ENCODE assay signal across 8 cellular contexts in the genomic region with DNA sequence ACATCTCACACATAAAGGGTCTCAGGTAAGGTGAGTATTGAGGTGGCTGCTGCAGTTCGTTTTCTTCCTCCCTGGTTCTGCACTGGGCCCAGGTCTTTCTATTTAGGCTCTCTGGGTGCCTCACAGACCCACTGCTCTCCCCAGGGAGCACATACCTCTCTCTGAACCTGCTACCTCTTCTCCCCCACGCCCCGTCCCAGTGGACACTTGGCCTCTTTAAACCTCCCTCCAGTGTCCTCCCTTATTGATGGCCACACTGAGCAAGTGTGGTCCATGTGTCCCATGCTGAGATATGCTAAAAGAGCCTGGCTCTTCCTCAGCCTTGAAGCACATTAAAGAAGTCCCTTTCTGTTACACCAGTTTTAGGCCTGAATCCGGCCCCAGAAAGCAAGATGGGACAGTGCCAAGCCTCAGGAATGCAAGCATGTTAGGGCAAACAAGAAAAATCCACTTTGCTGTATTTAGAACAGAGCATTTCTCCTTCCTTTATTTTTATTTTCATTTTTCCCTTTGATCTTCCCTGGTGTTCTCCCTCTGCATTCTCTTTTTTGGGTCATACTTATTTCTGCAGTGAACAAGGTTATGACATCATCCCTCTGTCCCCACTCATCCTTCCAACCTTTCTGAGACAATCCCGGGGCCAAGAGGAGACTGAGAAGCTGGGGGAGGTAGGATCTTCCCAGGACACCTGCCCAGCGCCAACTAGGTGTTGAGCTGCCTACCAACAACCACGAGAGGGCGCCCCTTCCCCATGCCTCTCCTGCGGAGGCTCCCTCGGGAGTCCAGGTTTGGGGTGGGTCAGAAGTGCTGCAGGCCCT. TPM values are rescaled to one million over a fixed set of nuclear protein-coding genes. Genes with fewer than 3 reads are reported as not detected.
DNase-seq lines count a peak whose midpoint lies in the region; ATAC-seq and TF ChIP-seq lines count a peak whose summit lies in the region.

No MANE protein-coding gene starts in this region.

- peak; percentile 31 for ATAC-seq in HG03432 (IDR thresholded peaks at IDR 0.05; ENCODE audit: unreplicated experiment)
- peak; percentile 79 for ATAC-seq in mucosa of descending colon

- peak; percentile 71 for DNase-seq in NCI-H1436 (lab: John Stamatoyannopoulos, UW)
- DNase-seq in NCI-H1436 treated with DMSO at 0.1 percent for 48 hours (lab: John Stamatoyannopoulos, UW): no peak
- peak; percentile 34 for DNase-seq in NCI-H82 treated with DMSO at 0.1 percent for 48 hours (lab: John Stamatoyannopoulos, UW; ENCODE audit: unreplicated experiment)
- peak in 2 of 3 experiments; percentile 55 to 86 for DNase-seq in activated CD8-positive, alpha-beta memory T cell treated with anti-CD3 and anti-CD28 coated beads for 48 hours (ENCODE audit: low read depth in 2 of 3, low spot score in 2 of 3)
- peak; percentile 96 for DNase-seq in endodermal cell
- DNase-seq in mucosa of descending colon: peak; percentile 62 to 85 (median 76)
- DNase-seq in stimulated activated CD8-positive, alpha-beta memory T cell treated with anti-CD3 and anti-CD28 coated beads, Interleukin-7, amount 100 ng/mL, for 4 hours (ENCODE audit: low read depth in 2 of 2): peak; percentile 57 to 59

- WGBS in endodermal cell (ENCODE audit: insufficient coverage in 1 of 2, insufficient read length in 1 of 2), 2 experiments: 34 to 89% methylated on average over 3 to 10 of the region's 10 CpGs

- no peak overlapping the region for H3K9ac ChIP-seq in endodermal cell (ENCODE audit: extremely low read depth, low read length, poor library complexity, severe bottlenecking)

- TF ChIP-seq CTCF in endodermal cell (conservative IDR thresholded peaks at IDR 0.05) (peak; percentile 98), mucosa of descending colon (IDR thresholded peaks at IDR 0.05) (peak; percentile 75)

- H3K36me3 ChIP-seq in endodermal cell (ENCODE audit: control insufficient read depth, insufficient read depth, low read length) (no peaks in the 10 kb centered on the region), mucosa of descending colon (ENCODE audit: low read depth) (no peaks in the 10 kb centered on the region)

- H3K36me3 Mint-ChIP-seq in endodermal cell (ENCODE audit: low read depth): no peaks in the 10 kb centered on the region

- intact Hi-C loops in mucosa of descending colon (cut with DNase I, micrococcal nuclease): loop anchor here (5.0 to 10.0 kb wide), 2 partner anchors 180 to 182 kb away; no protein-coding TSS in a partner anchor

- no peaks in the 10 kb centered on the region for H3K9me3 ChIP-seq in endodermal cell (ENCODE audit: control insufficient read depth, low read length)
- H3K9me3 ChIP-seq in mucosa of descending colon: no peaks in the 10 kb centered on the region

- H3K4me1 Mint-ChIP-seq in endodermal cell: peaks cover 47% of the 10 kb centered on the region

- peaks cover 4% of the 10 kb centered on the region for H3K9me3 Mint-ChIP-seq in endodermal cell

- no peaks in the 10 kb centered on the region for H3K27me3 Mint-ChIP-seq in endodermal cell (ENCODE audit: insufficient read depth)

- no peak overlapping the region for H3K4me3 Mint-ChIP-seq in endodermal cell

- no peaks in the 10 kb centered on the region for H3K27me3 ChIP-seq in endodermal cell (ENCODE audit: control insufficient read depth, insufficient read depth, low read length, poor library complexity, severe bottlenecking)

- H3K27ac ChIP-seq in endodermal cell (ENCODE audit: low read depth, low read length): no peak overlapping the region

- no peak overlapping the region for H3K4me3 ChIP-seq in endodermal cell (ENCODE audit: low read length)
- no peak overlapping the region for H3K4me3 ChIP-seq in mucosa of descending colon

- no peak overlapping the region for H3K27ac Mint-ChIP-seq in endodermal cell

- peaks cover 9% of the 10 kb centered on the region for H3K4me1 ChIP-seq in endodermal cell (ENCODE audit: control insufficient read depth, insufficient read depth, low read length)
- H3K4me1 ChIP-seq in mucosa of descending colon (ENCODE audit: low read depth): no peaks in the 10 kb centered on the region

RNA-seq across cellular contexts. Expression of gene CHI3L2, which starts 5.0 kb away (rescaled TPM):
- total RNA-seq in endodermal cell (not detected), mucosa of descending colon (1 to 10 TPM in 2 of 3 donors, under 1 TPM in 1; 0.76 to 3.3 (median 1.1) TPM)
- polyA plus RNA-seq in endodermal cell (2013, experiment 1 of 2): not detected
- not detected for polyA plus RNA-seq in endodermal cell (2013, experiment 2 of 2)

RNA-seq across cellular contexts. Expression of gene DENND2D, which starts 22.1 kb away (rescaled TPM):
- total RNA-seq in endodermal cell (1 to 10 TPM in 1 of 2 donors, under 1 TPM in 1; 0.89 to 2.6 TPM), mucosa of descending colon (10 to 100 TPM; 42.2 to 65.4 (median 63.3) TPM)
- polyA plus RNA-seq in endodermal cell (2013, experiment 1 of 2): not detected
- not detected for polyA plus RNA-seq in endodermal cell (2013, experiment 2 of 2)

Comparison
In these comparisons a context has a peak if more than half of its experiments do, and no peak if none do; other contexts are left out.
1. RNA of gene DENND2D, which starts 22.1 kb away (total RNA-seq): 42.2 to 65.4 TPM in mucosa of descending colon; 0.89 to 2.6 TPM in endodermal cell; every median in the first group is over 10 times any median in the second.